In the genomic region with DNA sequence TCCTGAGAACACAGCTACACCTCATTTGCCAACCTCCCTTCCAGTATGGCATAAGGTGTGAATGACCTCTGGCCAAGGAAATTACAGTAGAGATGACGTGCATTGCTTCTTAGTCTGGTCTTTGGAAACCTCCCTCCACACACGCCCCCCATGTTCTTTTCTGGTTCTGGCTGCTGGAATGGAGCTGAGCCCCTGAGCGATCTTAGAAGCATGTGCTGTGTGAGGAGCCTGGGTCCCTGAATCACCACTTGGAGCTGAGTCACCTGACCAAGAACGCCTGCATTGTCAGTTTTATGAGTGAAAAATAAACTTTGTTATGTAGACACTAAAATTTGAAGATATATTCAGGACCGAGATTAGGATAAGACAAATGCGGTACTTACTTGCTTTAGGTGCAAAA, we compare ENCODE assay signal across 23 cellular contexts.
"Had no signal": no experiment of that assay in that cellular context is flagged by ENCODE, and none has a peak within 500 bp of the region (broad histone marks: within the 10 kb centered on the region; RNA-seq: fewer than 3 reads in every experiment).

No MANE protein-coding gene starts in this region.

- ATAC-seq: activated CD8-positive, alpha-beta memory T cell treated with anti-CD3 and anti-CD28 coated beads, Interleukin-2, amount 10 ng/mL, durations not matched to agents 7 days and 5 days; activated CD8-positive, alpha-beta T cell treated with anti-CD3 and anti-CD28 coated beads for 36 hours; left cardiac atrium; natural killer cell treated with Interleukin-12 subunit alpha and Interleukin-12 subunit beta and Interleukin-15 and Interleukin-18, amount 100 ng/mL, for 72 hours had no signal

- FAIRE-seq: endometrium, islet of Langerhans had no signal

- H3K4me3 ChIP-seq: cardiac muscle cell, prostate gland, spleen, thoracic aorta, upper lobe of left lung had no signal

- DNase-seq: activated CD4-positive, alpha-beta T cell treated with anti-CD3 and anti-CD28 coated beads, Interleukin-2, amount 10 ng/mL, durations not matched to agents 7 days and 5 days; activated CD4-positive, CD25-positive, alpha-beta regulatory T cell treated with anti-CD3 and anti-CD28 coated beads, Interleukin-2, amount 50 U/mL, for 72 hours; activated CD8-positive, alpha-beta memory T cell treated with anti-CD3 and anti-CD28 coated beads, Interleukin-2, amount 10 ng/mL, durations not matched to agents 7 days and 5 days; activated CD8-positive, alpha-beta T cell treated with anti-CD3 and anti-CD28 coated beads for 36 hours; activated effector memory CD4-positive, alpha-beta T cell treated with anti-CD3 and anti-CD28 coated beads, Interleukin-2, amount 50 U/mL, for 16 hours; activated naive CD4-positive, alpha-beta T cell treated with anti-CD3 and anti-CD28 coated beads, Interleukin-2, amount 10 ng/mL, durations not matched to agents 7 days and 5 days; activated T-cell treated with anti-CD3 and anti-CD28 coated beads for 4 hours; cortex of kidney; foreskin melanocyte; glutamatergic neuron; hippocampal formation; left cardiac atrium; spleen; stimulated activated CD4-positive, alpha-beta T cell treated with anti-CD3 and anti-CD28 coated beads, Interleukin-4, amount 100 ng/mL, for 24 hours; stimulated activated naive CD4-positive, alpha-beta T cell treated with Interleukin-2 at 50 U/mL for 16 hours; upper lobe of left lung; WERI-Rb-1 had no signal
